In the genomic region with DNA sequence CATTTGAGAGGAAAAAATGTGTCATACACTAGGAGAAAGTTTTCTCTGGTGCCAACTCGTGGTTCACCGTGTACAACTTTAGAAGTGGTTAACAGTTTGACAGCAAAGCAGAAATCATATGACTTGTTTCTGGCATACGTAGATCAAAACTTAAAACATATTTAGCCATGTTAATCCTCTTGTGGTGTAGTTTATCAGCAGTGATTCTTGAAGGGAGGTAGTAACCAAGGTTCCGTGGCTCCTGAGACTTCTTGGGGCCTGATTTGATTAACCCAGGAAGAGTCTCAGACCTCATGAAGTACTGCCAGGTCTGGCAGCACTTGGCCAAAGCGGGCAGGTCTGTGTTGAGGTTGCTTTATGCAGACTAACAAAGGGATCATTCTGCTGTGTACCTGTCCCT, we compare ENCODE assay signal across 12 cellular contexts. TPM values are rescaled to one million over a fixed set of nuclear protein-coding genes. Genes with fewer than 3 reads are reported as not detected.
DNase-seq lines count a peak whose midpoint lies in the region; ATAC-seq and TF ChIP-seq lines count a peak whose summit lies in the region.
"Had no signal": no experiment of that assay in that cellular context is flagged by ENCODE, and none has a peak within 500 bp of the region (broad histone marks: within the 10 kb centered on the region; RNA-seq: fewer than 3 reads in every experiment).

No MANE protein-coding gene starts in this region.

- peaks cover 19% of the 10 kb centered on the region for H3K4me1 Mint-ChIP-seq in activated T-helper 2 cell treated with anti-CD3 and anti-CD28 coated beads, Interferon-gamma antibody, Interleukin-2, Interleukin-4, amounts not matched to agents 10 μg/mL and 5 μg/mL and 100 μg/mL, durations not matched to agents 14 hours and 24 hours and 36 hours (ENCODE audit: low read depth)
- peaks cover 14% of the 10 kb centered on the region for H3K4me1 Mint-ChIP-seq in memory B cell
- H3K4me1 Mint-ChIP-seq in WTC11, result no peaks in the 10 kb centered on the region

- peak overlapping the region; percentile 81 for H3K27ac Mint-ChIP-seq in activated T-helper 2 cell treated with anti-CD3 and anti-CD28 coated beads, Interferon-gamma antibody, Interleukin-2, Interleukin-4, amounts not matched to agents 10 μg/mL and 5 μg/mL and 100 μg/mL, durations not matched to agents 14 hours and 24 hours and 36 hours
- H3K27ac Mint-ChIP-seq in memory B cell (peak overlapping the region; percentile 60), WTC11 (no peak overlapping the region)

- peaks cover 86% of the 10 kb centered on the region for H3K36me3 Mint-ChIP-seq in activated T-helper 2 cell treated with anti-CD3 and anti-CD28 coated beads, Interferon-gamma antibody, Interleukin-2, Interleukin-4, amounts not matched to agents 10 μg/mL and 5 μg/mL and 100 μg/mL, durations not matched to agents 14 hours and 24 hours and 36 hours (ENCODE audit: low read depth)
- H3K36me3 Mint-ChIP-seq in memory B cell (peaks cover 32% of the 10 kb centered on the region), WTC11 (peaks cover 75% of the 10 kb centered on the region)

- peak; percentile 61 for DNase-seq in stimulated activated CD4-positive, alpha-beta T cell treated with anti-CD3 and anti-CD28 coated beads, Interleukin-1b, Interleukin-23, amount 100 ng/mL, for 48 hours
- DNase-seq in stimulated activated CD4-positive, alpha-beta T cell treated with anti-CD3 and anti-CD28 coated beads, Interleukin-12 subunit alpha, Interleukin-12 subunit beta, amount 100 ng/mL, for 4 hours, result no peak
- no peak for DNase-seq in activated T-helper 2 cell treated with anti-CD3 and anti-CD28 coated beads, Interferon-gamma antibody, Interleukin-2, Interleukin-4, amounts not matched to agents 10 μg/mL and 5 μg/mL and 100 μg/mL, durations not matched to agents 14 hours and 24 hours and 36 hours (ENCODE audit: low spot score)
- DNase-seq in memory B cell (ENCODE audit: low spot score in 2 of 2) (no peak), AG20443 (ENCODE audit: low spot score) (no peak), WTC11 (ENCODE audit: low spot score) (no peak), NCI-H1694 (lab: John Stamatoyannopoulos, UW) (no peak)
- DNase-seq: esophagus squamous epithelium, OCI-M1 had no signal

- no peak for TF ChIP-seq CTCF in WTC11 (IDR thresholded peaks at IDR 0.05)

- intact Hi-C loops in activated T-helper 2 cell treated with anti-CD3 and anti-CD28 coated beads, Interferon-gamma antibody, Interleukin-2, Interleukin-4, amounts not matched to agents 10 μg/mL and 5 μg/mL and 100 μg/mL, durations not matched to agents 14 hours and 24 hours and 36 hours (cut with micrococcal nuclease), result loop anchor here (1.0 to 2.0 kb wide), 2 partner anchors 11 to 15 kb away; no protein-coding TSS in a partner anchor

- H3K27me3 Mint-ChIP-seq in activated T-helper 2 cell treated with anti-CD3 and anti-CD28 coated beads, Interferon-gamma antibody, Interleukin-2, Interleukin-4, amounts not matched to agents 10 μg/mL and 5 μg/mL and 100 μg/mL, durations not matched to agents 14 hours and 24 hours and 36 hours (ENCODE audit: low read depth), result no peaks in the 10 kb centered on the region
- H3K27me3 Mint-ChIP-seq in memory B cell (no peaks in the 10 kb centered on the region), WTC11 (ENCODE audit: low read depth) (no peaks in the 10 kb centered on the region)

- H3K4me3 Mint-ChIP-seq in activated T-helper 2 cell treated with anti-CD3 and anti-CD28 coated beads, Interferon-gamma antibody, Interleukin-2, Interleukin-4, amounts not matched to agents 10 μg/mL and 5 μg/mL and 100 μg/mL, durations not matched to agents 14 hours and 24 hours and 36 hours (ENCODE audit: low read depth), result no peak overlapping the region
- H3K4me3 Mint-ChIP-seq in memory B cell, result no peak overlapping the region
- H3K4me3 Mint-ChIP-seq in WTC11, result no peak overlapping the region

- CTCF ChIA-PET in WTC11 (lab: Charles Lee), result no interaction called here

- no peak for ATAC-seq in memory B cell (ENCODE audit: low read depth)
- no peak for ATAC-seq in WTC11
- no peak for ATAC-seq in GM21737 (IDR thresholded peaks at IDR 0.05; ENCODE audit: unreplicated experiment)

- no peaks in the 10 kb centered on the region for H3K9me3 Mint-ChIP-seq in activated T-helper 2 cell treated with anti-CD3 and anti-CD28 coated beads, Interferon-gamma antibody, Interleukin-2, Interleukin-4, amounts not matched to agents 10 μg/mL and 5 μg/mL and 100 μg/mL, durations not matched to agents 14 hours and 24 hours and 36 hours
- no peaks in the 10 kb centered on the region for H3K9me3 Mint-ChIP-seq in memory B cell
- H3K9me3 Mint-ChIP-seq in WTC11, result no peaks in the 10 kb centered on the region

- POLR2A ChIA-PET in WTC11 (lab: Charles Lee), result no interaction called here

TF ChIP-seq in WTC11, 78 proteins besides CTCF, POLR2A, EP300 and RAD21:
- TF ChIP-seq, protein P1, sequence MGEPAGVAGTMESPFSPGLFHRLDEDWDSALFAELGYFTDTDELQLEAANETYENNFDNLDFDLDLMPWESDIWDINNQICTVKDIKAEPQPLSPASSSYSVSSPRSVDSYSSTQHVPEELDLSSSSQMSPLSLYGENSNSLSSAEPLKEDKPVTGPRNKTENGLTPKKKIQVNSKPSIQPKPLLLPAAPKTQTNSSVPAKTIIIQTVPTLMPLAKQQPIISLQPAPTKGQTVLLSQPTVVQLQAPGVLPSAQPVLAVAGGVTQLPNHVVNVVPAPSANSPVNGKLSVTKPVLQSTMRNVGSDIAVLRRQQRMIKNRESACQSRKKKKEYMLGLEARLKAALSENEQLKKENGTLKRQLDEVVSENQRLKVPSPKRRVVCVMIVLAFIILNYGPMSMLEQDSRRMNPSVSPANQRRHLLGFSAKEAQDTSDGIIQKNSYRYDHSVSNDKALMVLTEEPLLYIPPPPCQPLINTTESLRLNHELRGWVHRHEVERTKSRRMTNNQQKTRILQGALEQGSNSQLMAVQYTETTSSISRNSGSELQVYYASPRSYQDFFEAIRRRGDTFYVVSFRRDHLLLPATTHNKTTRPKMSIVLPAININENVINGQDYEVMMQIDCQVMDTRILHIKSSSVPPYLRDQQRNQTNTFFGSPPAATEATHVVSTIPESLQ (CRISPR knock-in tag; IDR thresholded peaks at IDR 0.05), result no peak
- TF ChIP-seq FOXJ3 (CRISPR knock-in tag; IDR thresholded peaks at IDR 0.05; ENCODE audit: borderline replicate concordance), result no peak
- TF ChIP-seq IRF2 (CRISPR knock-in tag; IDR thresholded peaks at IDR 0.05; ENCODE audit: borderline replicate concordance, low read depth), result no peak
- no peak for TF ChIP-seq PRRX2 (CRISPR knock-in tag; IDR thresholded peaks at IDR 0.05)
- TF ChIP-seq, protein P2, sequence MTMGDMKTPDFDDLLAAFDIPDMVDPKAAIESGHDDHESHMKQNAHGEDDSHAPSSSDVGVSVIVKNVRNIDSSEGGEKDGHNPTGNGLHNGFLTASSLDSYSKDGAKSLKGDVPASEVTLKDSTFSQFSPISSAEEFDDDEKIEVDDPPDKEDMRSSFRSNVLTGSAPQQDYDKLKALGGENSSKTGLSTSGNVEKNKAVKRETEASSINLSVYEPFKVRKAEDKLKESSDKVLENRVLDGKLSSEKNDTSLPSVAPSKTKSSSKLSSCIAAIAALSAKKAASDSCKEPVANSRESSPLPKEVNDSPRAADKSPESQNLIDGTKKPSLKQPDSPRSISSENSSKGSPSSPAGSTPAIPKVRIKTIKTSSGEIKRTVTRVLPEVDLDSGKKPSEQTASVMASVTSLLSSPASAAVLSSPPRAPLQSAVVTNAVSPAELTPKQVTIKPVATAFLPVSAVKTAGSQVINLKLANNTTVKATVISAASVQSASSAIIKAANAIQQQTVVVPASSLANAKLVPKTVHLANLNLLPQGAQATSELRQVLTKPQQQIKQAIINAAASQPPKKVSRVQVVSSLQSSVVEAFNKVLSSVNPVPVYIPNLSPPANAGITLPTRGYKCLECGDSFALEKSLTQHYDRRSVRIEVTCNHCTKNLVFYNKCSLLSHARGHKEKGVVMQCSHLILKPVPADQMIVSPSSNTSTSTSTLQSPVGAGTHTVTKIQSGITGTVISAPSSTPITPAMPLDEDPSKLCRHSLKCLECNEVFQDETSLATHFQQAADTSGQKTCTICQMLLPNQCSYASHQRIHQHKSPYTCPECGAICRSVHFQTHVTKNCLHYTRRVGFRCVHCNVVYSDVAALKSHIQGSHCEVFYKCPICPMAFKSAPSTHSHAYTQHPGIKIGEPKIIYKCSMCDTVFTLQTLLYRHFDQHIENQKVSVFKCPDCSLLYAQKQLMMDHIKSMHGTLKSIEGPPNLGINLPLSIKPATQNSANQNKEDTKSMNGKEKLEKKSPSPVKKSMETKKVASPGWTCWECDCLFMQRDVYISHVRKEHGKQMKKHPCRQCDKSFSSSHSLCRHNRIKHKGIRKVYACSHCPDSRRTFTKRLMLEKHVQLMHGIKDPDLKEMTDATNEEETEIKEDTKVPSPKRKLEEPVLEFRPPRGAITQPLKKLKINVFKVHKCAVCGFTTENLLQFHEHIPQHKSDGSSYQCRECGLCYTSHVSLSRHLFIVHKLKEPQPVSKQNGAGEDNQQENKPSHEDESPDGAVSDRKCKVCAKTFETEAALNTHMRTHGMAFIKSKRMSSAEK (CRISPR knock-in tag; IDR thresholded peaks at IDR 0.05; ENCODE audit: borderline replicate concordance), result no peak

RNA-seq across cellular contexts. Expression of a gene that starts 40.5 kb away (rescaled TPM):
- total RNA-seq in activated T-helper 2 cell treated with anti-CD3 and anti-CD28 coated beads, Interferon-gamma antibody, Interleukin-2, Interleukin-4, amounts not matched to agents 10 μg/mL and 5 μg/mL and 100 μg/mL, durations not matched to agents 14 hours and 24 hours and 36 hours, result 191 and 202 TPM in 2 replicates
- total RNA-seq in WTC11 (2021), result 151 to 173 TPM (median 171 TPM) in 3 replicates

RNA-seq across cellular contexts. Expression of a gene that starts 41.5 kb away (rescaled TPM):
- 1.0 and 1.7 TPM in 2 replicates for total RNA-seq in activated T-helper 2 cell treated with anti-CD3 and anti-CD28 coated beads, Interferon-gamma antibody, Interleukin-2, Interleukin-4, amounts not matched to agents 10 μg/mL and 5 μg/mL and 100 μg/mL, durations not matched to agents 14 hours and 24 hours and 36 hours
- 2.1 to 2.4 TPM (median 2.2 TPM) in 3 replicates for total RNA-seq in WTC11 (2021)
- total RNA-seq: esophagus squamous epithelium, M059J, renal cortical epithelial cell had no signal

RNA-seq across cellular contexts. Expression of a gene that starts 53.2 kb away (rescaled TPM):
- total RNA-seq in activated T-helper 2 cell treated with anti-CD3 and anti-CD28 coated beads, Interferon-gamma antibody, Interleukin-2, Interleukin-4, amounts not matched to agents 10 μg/mL and 5 μg/mL and 100 μg/mL, durations not matched to agents 14 hours and 24 hours and 36 hours, result 2.7 and 3.1 TPM in 2 replicates
- 2.8 to 3.6 TPM (median 2.8 TPM) in 3 replicates for total RNA-seq in WTC11 (2021)
